ENCODE assay signal across 29 cellular contexts in the genomic region with DNA sequence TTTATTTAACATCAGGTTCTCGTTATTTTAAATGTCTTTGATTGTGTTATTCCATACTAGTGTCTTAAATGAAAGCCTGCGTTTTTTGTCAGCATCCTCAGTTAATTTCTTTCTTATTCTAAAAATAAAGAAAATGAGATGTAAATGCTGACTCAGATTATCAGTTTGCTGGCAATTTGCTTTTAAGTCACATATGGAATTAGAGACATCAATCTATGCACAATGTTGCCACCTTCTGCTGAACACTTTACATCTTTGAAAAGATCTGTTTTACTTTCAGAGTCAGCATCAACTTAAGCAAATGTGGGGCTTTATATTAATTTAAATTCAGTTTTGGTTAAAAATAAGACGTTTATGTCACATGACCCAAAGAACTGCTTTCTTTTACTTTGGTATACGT.
"Had no signal": no experiment of that assay in that cellular context is flagged by ENCODE, and none has a peak within 500 bp of the region (broad histone marks: within the 10 kb centered on the region; RNA-seq: fewer than 3 reads in every experiment).

No MANE protein-coding gene starts in this region.

- H3K27me3 Mint-ChIP-seq: activated naive CD8-positive, alpha-beta T cell treated with anti-CD3 and anti-CD28 coated beads for 36 hours had no signal

- H3K27ac ChIP-seq: adrenal gland, body of pancreas, colonic mucosa, parathyroid adenoma, right atrium auricular region, tibial nerve, WERI-Rb-1 had no signal

- H3K4me1 ChIP-seq: adrenal gland, body of pancreas, colonic mucosa, parathyroid adenoma, right atrium auricular region had no signal

- H3K36me3 ChIP-seq: adrenal gland, colonic mucosa, right atrium auricular region, WERI-Rb-1 had no signal

- H3K27ac Mint-ChIP-seq: activated naive CD4-positive, alpha-beta T cell treated with anti-CD3 and anti-CD28 coated beads for 36 hours; activated naive CD8-positive, alpha-beta T cell treated with anti-CD3 and anti-CD28 coated beads for 36 hours; activated T-helper 1 cell treated with anti-CD3 and anti-CD28 coated beads, Interleukin-12 subunit alpha, Interleukin-12 subunit beta, Interleukin-2, Interleukin-4 antibody, amounts not matched to agents 30 ng/mL and 10 ng/mL and 1 ng/mL, durations not matched to agents 14 hours and 24 hours and 36 hours; immature natural killer cell; nephron progenitor cell; T-helper 1 cell treated with Interleukin-12 subunit alpha and Interleukin-12 subunit beta and Interleukin-4 antibody, amounts not matched to agents 30 μg/mL and 1 μg/mL, for 36 hours had no signal

- H3K9me3 Mint-ChIP-seq: activated naive CD4-positive, alpha-beta T cell treated with anti-CD3 and anti-CD28 coated beads for 36 hours; activated naive CD8-positive, alpha-beta T cell treated with anti-CD3 and anti-CD28 coated beads for 36 hours; activated T-helper 1 cell treated with anti-CD3 and anti-CD28 coated beads, Interleukin-12 subunit alpha, Interleukin-12 subunit beta, Interleukin-2, Interleukin-4 antibody, amounts not matched to agents 30 ng/mL and 10 ng/mL and 1 ng/mL, durations not matched to agents 14 hours and 24 hours and 36 hours; nephron progenitor cell; T-helper 1 cell treated with Interleukin-12 subunit alpha and Interleukin-12 subunit beta and Interleukin-4 antibody, amounts not matched to agents 30 μg/mL and 1 μg/mL, for 36 hours had no signal

- H3K9me3 ChIP-seq: body of pancreas, colonic mucosa, right atrium auricular region, tibial nerve had no signal

- H3K4me1 Mint-ChIP-seq: activated naive CD8-positive, alpha-beta T cell treated with anti-CD3 and anti-CD28 coated beads for 36 hours; immature natural killer cell had no signal

- H3K27me3 ChIP-seq: adrenal gland, body of pancreas, colonic mucosa, right atrium auricular region, tibial nerve had no signal

- ATAC-seq: activated CD4-positive, CD25-positive, alpha-beta regulatory T cell treated with anti-CD3 and anti-CD28 coated beads, Interleukin-2, amount 50 U/mL, for 24 hours; body of pancreas; left colon had no signal

- H3K4me3 ChIP-seq: adrenal gland, body of pancreas, colonic mucosa, right atrium auricular region, tibial nerve had no signal

- H3K4me3 Mint-ChIP-seq: activated naive CD4-positive, alpha-beta T cell treated with anti-CD3 and anti-CD28 coated beads for 36 hours; activated naive CD8-positive, alpha-beta T cell treated with anti-CD3 and anti-CD28 coated beads for 36 hours; activated T-helper 1 cell treated with anti-CD3 and anti-CD28 coated beads, Interleukin-12 subunit alpha, Interleukin-12 subunit beta, Interleukin-2, Interleukin-4 antibody, amounts not matched to agents 30 ng/mL and 10 ng/mL and 1 ng/mL, durations not matched to agents 14 hours and 24 hours and 36 hours; immature natural killer cell; nephron progenitor cell; T-helper 1 cell treated with Interleukin-12 subunit alpha and Interleukin-12 subunit beta and Interleukin-4 antibody, amounts not matched to agents 30 μg/mL and 1 μg/mL, for 36 hours had no signal

- H3K36me3 Mint-ChIP-seq: activated naive CD8-positive, alpha-beta T cell treated with anti-CD3 and anti-CD28 coated beads for 36 hours had no signal

- DNase-seq: activated CD4-positive, alpha-beta T cell treated with anti-CD3 and anti-CD28 coated beads for 48 hours; activated CD4-positive, alpha-beta T cell treated with anti-CD3 and anti-CD28 coated beads, Interleukin-2, amount 50 U/mL, for 48 hours; activated CD8-positive, alpha-beta memory T cell treated with anti-CD3 and anti-CD28 coated beads for 24 hours; activated effector memory CD4-positive, alpha-beta T cell treated with anti-CD3 and anti-CD28 coated beads, Interleukin-2, amount 50 U/mL, for 16 hours; activated naive CD4-positive, alpha-beta T cell treated with anti-CD3 and anti-CD28 coated beads for 36 hours; activated naive CD8-positive, alpha-beta T cell treated with anti-CD3 and anti-CD28 coated beads for 36 hours; activated T-cell treated with anti-CD3 and anti-CD28 coated beads, Interleukin-2, amount 50 U/mL, for 1 hour; adrenal gland; aorta; body of pancreas; colonic mucosa; effector CD8-positive, alpha-beta T cell; hypothalamus; immature natural killer cell; kidney; left colon; mammary epithelial cell; nephron progenitor cell; nucleus accumbens; stimulated activated CD4-positive, alpha-beta T cell treated with anti-CD3 and anti-CD28 coated beads, Interleukin-15, amount 100 ng/mL, for 24 hours; stimulated activated naive CD4-positive, alpha-beta T cell; T-helper 9 cell; WERI-Rb-1 had no signal
